Comparison of ENCODE assay signal across 11 cellular contexts in genomic region chr2:85273732-85274731, GRCh38. TPM values are rescaled to one million over a fixed set of nuclear protein-coding genes. Genes with fewer than 3 reads are reported as not detected.
DNase-seq lines count a peak whose midpoint lies in the region; ATAC-seq and TF ChIP-seq lines count a peak whose summit lies in the region.
"Had no signal": no experiment of that assay in that cellular context is flagged by ENCODE, and none has a peak within 500 bp of the region (broad histone marks: within the 10 kb centered on the region; RNA-seq: fewer than 3 reads in every experiment).

No MANE protein-coding gene starts in this region.

- H3K27ac ChIP-seq in suprapubic skin: no peak overlapping the region
- H3K27ac ChIP-seq: body of pancreas, left lung had no signal

- 38% methylated on average over 17 of the region's 21 CpGs for WGBS in suprapubic skin

- DNase-seq in AG10803 (ENCODE audit: low read depth) (peak; percentile 66), HS-27A (ENCODE audit: low read depth) (peak; percentile 42), iris pigment epithelial cell (ENCODE audit: low read depth) (peak; percentile 85), islet precursor cell (no peak), glutamatergic neuron (no peak), suprapubic skin (ENCODE audit: low spot score in 2 of 2) (no peak)
- DNase-seq in activated naive CD4-positive, alpha-beta T cell treated with Interleukin-2 at 50 U/mL for 16 hours: no peak
- DNase-seq: left lung; stimulated activated CD4-positive, alpha-beta T cell treated with anti-CD3 and anti-CD28 coated beads, Interleukin-1b, Interleukin-23, amount 100 ng/mL, for 48 hours had no signal

- no peak for TF ChIP-seq POLR2A in suprapubic skin (IDR thresholded peaks at IDR 0.05)

- H3K4me3 ChIP-seq in AG10803 (ENCODE audit: low read length) (no peak overlapping the region), suprapubic skin (no peak overlapping the region)
- H3K4me3 ChIP-seq: body of pancreas, left lung had no signal

- H3K9me3 Mint-ChIP-seq in glutamatergic neuron (ENCODE audit: unreplicated experiment): no peaks in the 10 kb centered on the region

- peaks cover 30% of the 10 kb centered on the region for H3K4me1 ChIP-seq in suprapubic skin

- no peak for TF ChIP-seq CTCF in AG10803 (conservative IDR thresholded peaks at IDR 0.05; ENCODE audit: low read length)
- no peak for TF ChIP-seq CTCF in glutamatergic neuron (IDR thresholded peaks at IDR 0.05; ENCODE audit: partially characterized antibody, unreplicated experiment)
- TF ChIP-seq CTCF in suprapubic skin (IDR thresholded peaks at IDR 0.05): no peak

- no peaks in the 10 kb centered on the region for H3K36me3 ChIP-seq in suprapubic skin
- H3K36me3 ChIP-seq: left lung had no signal

- H3K27me3 ChIP-seq in suprapubic skin: no peaks in the 10 kb centered on the region
- H3K27me3 ChIP-seq: body of pancreas, left lung had no signal

- no peak for TF ChIP-seq EP300 in suprapubic skin (IDR thresholded peaks at IDR 0.05)

- ATAC-seq in SK-N-SH treated with all-trans-retinoic acid at 6 μM for 48 hours: peak; percentile 48
- ATAC-seq: body of pancreas, left lung had no signal

- no peaks in the 10 kb centered on the region for H3K27me3 Mint-ChIP-seq in glutamatergic neuron (ENCODE audit: unreplicated experiment)

- no peaks in the 10 kb centered on the region for H3K9me3 ChIP-seq in suprapubic skin
- H3K9me3 ChIP-seq: body of pancreas, left lung had no signal

- H3K4me1 Mint-ChIP-seq in glutamatergic neuron (ENCODE audit: low read depth, unreplicated experiment): peaks cover 2% of the 10 kb centered on the region

- H3K27ac Mint-ChIP-seq in glutamatergic neuron (ENCODE audit: unreplicated experiment): no peak overlapping the region

- H3K36me3 Mint-ChIP-seq in glutamatergic neuron (ENCODE audit: unreplicated experiment): no peaks in the 10 kb centered on the region

- H3K4me3 Mint-ChIP-seq in glutamatergic neuron (ENCODE audit: unreplicated experiment): no peak overlapping the region

TF ChIP-seq in SK-N-SH treated with all-trans-retinoic acid at 6 μM for 48 hours, 23 proteins besides CTCF, POLR2A, EP300 and RAD21:
- no peak for TF ChIP-seq CSRNP3 (CRISPR knock-in tag; IDR thresholded peaks at IDR 0.05)
- TF ChIP-seq ISL1 (CRISPR knock-in tag; IDR thresholded peaks at IDR 0.05): no peak
- no peak for TF ChIP-seq TCF4 (CRISPR knock-in tag; IDR thresholded peaks at IDR 0.05; ENCODE audit: borderline replicate concordance)
- TF ChIP-seq TSHZ2 (CRISPR knock-in tag; IDR thresholded peaks at IDR 0.05): no peak
- TF ChIP-seq PATZ1 (CRISPR knock-in tag; IDR thresholded peaks at IDR 0.05; ENCODE audit: borderline replicate concordance): no peak
- no peak for TF ChIP-seq ZFP30 (CRISPR knock-in tag; IDR thresholded peaks at IDR 0.05)
TF ChIP-seq in SK-N-SH treated with all-trans-retinoic acid at 6 μM for 48 hours: peak in this region for 0.

RNA-seq across cellular contexts. Expression of gene TGOLN2, which starts 53.8 kb away (rescaled TPM):
- total RNA-seq in glutamatergic neuron (ENCODE audit: unreplicated experiment) (47.1 TPM), suprapubic skin (100 to 1,000 TPM in 1 of 4 donors, 10 to 100 TPM in 3; 62.5 to 118 (median 72.0) TPM)

Comparison
In these comparisons a context has a peak if more than half of its experiments do, and no peak if none do; other contexts are left out.
1. DNase-seq: peak in AG10803 (single experiment), HS-27A (single experiment) and iris pigment epithelial cell (single experiment); none in islet precursor cell (single experiment), glutamatergic neuron (single experiment), activated naive CD4-positive, alpha-beta T cell treated with Interleukin-2 at 50 U/mL for 16 hours (single experiment) and suprapubic skin (0 of 2).